Comparison of ENCODE assay signal across 1 cellular context in genomic region chr3:181329024-181329423, GRCh38.
TF ChIP-seq lines count a peak whose summit lies in the region.

No MANE protein-coding gene starts in this region.

TF ChIP-seq in HEK293, 187 proteins besides CTCF, POLR2A, EP300 and RAD21 (continued from another document and continues in another):
- TF ChIP-seq ZNF596 (tag by site-specific recombination; IDR thresholded peaks at IDR 0.05) (peak; percentile 84), ZNF560 (tag by site-specific recombination; IDR thresholded peaks at IDR 0.05; ENCODE audit: borderline replicate concordance) (no peak), ZNF112 (tag by site-specific recombination; IDR thresholded peaks at IDR 0.05) (no peak), ZNF202 (tag by site-specific recombination; IDR thresholded peaks at IDR 0.05; ENCODE audit: borderline replicate concordance) (no peak), PRDM4 (tag by site-specific recombination; IDR thresholded peaks at IDR 0.05) (peak; percentile 99), SP7 (tag by site-specific recombination; IDR thresholded peaks at IDR 0.05) (peak; percentile 99), ZNF248 (tag by site-specific recombination; IDR thresholded peaks at IDR 0.05) (no peak), ZBTB7A (tag by site-specific recombination; IDR thresholded peaks at IDR 0.05; ENCODE audit: low read depth) (peak; percentile 93), ZNF768 (tag by site-specific recombination; IDR thresholded peaks at IDR 0.05) (no peak), ZNF488 (tag by site-specific recombination; IDR thresholded peaks at IDR 0.05) (peak; percentile 99), ZNF426 (tag by site-specific recombination; IDR thresholded peaks at IDR 0.05) (peak; percentile 16), PRDM2 (tag by site-specific recombination; IDR thresholded peaks at IDR 0.05; ENCODE audit: borderline replicate concordance) (no peak), ZNF513 (tag by site-specific recombination; IDR thresholded peaks at IDR 0.05) (peak; percentile 78), ZNF548 (tag by site-specific recombination; IDR thresholded peaks at IDR 0.05) (no peak), ZNF140 (tag by site-specific recombination; IDR thresholded peaks at IDR 0.05) (peak; percentile 20; the same call in 1 of the 2 replicates), ZNF391 (tag by site-specific recombination; IDR thresholded peaks at IDR 0.05; ENCODE audit: borderline replicate concordance, low read depth) (peak; percentile 98), ZNF658 (tag by site-specific recombination; IDR thresholded peaks at IDR 0.05) (no peak), ZNF274 (IDR thresholded peaks at IDR 0.05; ENCODE audit: low read length) (no peak), ZNF274 (tag by site-specific recombination; IDR thresholded peaks at IDR 0.05; ENCODE audit: borderline replicate concordance) (no peak), GLIS2 (tag by site-specific recombination; IDR thresholded peaks at IDR 0.05) (peak; percentile 82), ZNF19 (tag by site-specific recombination; IDR thresholded peaks at IDR 0.05; ENCODE audit: low read depth) (peak; percentile 89; the same call in 1 of the 2 replicates), ZNF398 (tag by site-specific recombination; IDR thresholded peaks at IDR 0.05) (peak; percentile 71), ZNF843 (tag by site-specific recombination; IDR thresholded peaks at IDR 0.05) (peak; percentile 100), PRDM10 (tag by site-specific recombination; IDR thresholded peaks at IDR 0.05) (peak; percentile 37), KLF9 (tag by site-specific recombination; IDR thresholded peaks at IDR 0.05; ENCODE audit: low read depth) (peak; percentile 74), INSM2 (tag by site-specific recombination; IDR thresholded peaks at IDR 0.05) (peak; percentile 100), ZNF449 (tag by site-specific recombination; IDR thresholded peaks at IDR 0.05) (peak; percentile 74; the same call in 1 of the 2 replicates), ZNF48 (tag by site-specific recombination; IDR thresholded peaks at IDR 0.05) (no peak), ZNF76 (tag by site-specific recombination; IDR thresholded peaks at IDR 0.05; ENCODE audit: borderline replicate concordance, low read depth) (peak; percentile 77), BCL6B (tag by site-specific recombination; IDR thresholded peaks at IDR 0.05) (peak; percentile 93), SP2 (tag by site-specific recombination; IDR thresholded peaks at IDR 0.05) (peak; percentile 43; the same call in 1 of the 2 replicates), ZSCAN30 (tag by site-specific recombination; IDR thresholded peaks at IDR 0.05) (peak; percentile 99), ZFP69B (tag by site-specific recombination; IDR thresholded peaks at IDR 0.05) (peak; percentile 79; the same call in 1 of the 2 replicates), REPIN1 (tag by site-specific recombination; IDR thresholded peaks at IDR 0.05; ENCODE audit: low read depth) (no peak), IKZF3 (tag by site-specific recombination; IDR thresholded peaks at IDR 0.05) (peak; percentile 100), ZNF792 (tag by site-specific recombination; IDR thresholded peaks at IDR 0.05) (0 out of 2 replicates have a peak, but pooled peaks have one; percentile 25), ZNF701 (tag by site-specific recombination; IDR thresholded peaks at IDR 0.05) (no peak), OSR2 (tag by site-specific recombination; IDR thresholded peaks at IDR 0.05) (peak; percentile 100)
